ENCODE assay signal across 16 cellular contexts in genomic region chr15:90691982-90692773, GRCh38. TPM values are rescaled to one million over a fixed set of nuclear protein-coding genes. Genes with fewer than 3 reads are reported as not detected.
A peak's percentile ranks its signal among the peaks of the same experiment; 100 is the strongest.
DNase-seq lines count a peak whose midpoint lies in the region; ATAC-seq and TF ChIP-seq lines count a peak whose summit lies in the region.
"Had no signal": no experiment of that assay in that cellular context is flagged by ENCODE, and none has a peak within 500 bp of the region (broad histone marks: within the 10 kb centered on the region; RNA-seq: fewer than 3 reads in every experiment).

No MANE protein-coding gene starts in this region.

- peaks cover 4% of the 10 kb centered on the region for H3K9me3 ChIP-seq in psoas muscle
- H3K9me3 ChIP-seq: Peyer's patch had no signal

- intact Hi-C loops in psoas muscle (cut with DNase I) = loop anchor here in 1 of 2 donors (2.0 kb wide), 1 partner anchor 43 kb away; no protein-coding TSS in a partner anchor

- H3K36me3 ChIP-seq in psoas muscle (ENCODE audit: insufficient read depth in 1 of 2, low read depth in 1 of 2) = no peaks in the 10 kb centered on the region
- H3K36me3 ChIP-seq: left lung, Peyer's patch had no signal

- no peak overlapping the region for H3K4me3 ChIP-seq in psoas muscle
- H3K4me3 ChIP-seq: hepatocyte, left lung, Peyer's patch had no signal

- H3K27me3 ChIP-seq in psoas muscle (ENCODE audit: insufficient read depth in 3 of 3, low read length in 2 of 3) = no peaks in the 10 kb centered on the region
- H3K27me3 ChIP-seq: hepatocyte, left lung, Peyer's patch had no signal

- H3K4me1 ChIP-seq in psoas muscle = no peaks in the 10 kb centered on the region
- H3K4me1 ChIP-seq: left lung, Peyer's patch had no signal

- DNase-seq in psoas muscle (no peak), hippocampal formation (lab: John Stamatoyannopoulos, UW) (no peak), DMS153 (lab: John Stamatoyannopoulos, UW) (no peak), iPS-NIHi7 (ENCODE audit: extremely low spot score) (no peak)
- DNase-seq: activated CD4-positive, CD25-positive, alpha-beta regulatory T cell treated with anti-CD3 and anti-CD28 coated beads, Interleukin-2, amount 50 U/mL, for 72 hours; aorta; left lung; NCI-H1694; NCI-H524 treated with DMSO at 0.1 percent for 48 hours; Peyer's patch; T-cell had no signal

- no peak for TF ChIP-seq CTCF in psoas muscle (IDR thresholded peaks at IDR 0.05)

- no peak overlapping the region for H3K27ac ChIP-seq in psoas muscle
- H3K27ac ChIP-seq: hepatocyte, left lung, Peyer's patch had no signal

- ATAC-seq in GM18498 (IDR thresholded peaks at IDR 0.05; ENCODE audit: unreplicated experiment) = peak; percentile 57
- peak; percentile 52 for ATAC-seq in GM19438 (IDR thresholded peaks at IDR 0.05; ENCODE audit: low read depth, unreplicated experiment)
- peak; percentile 77 for ATAC-seq in HG02885 (IDR thresholded peaks at IDR 0.05; ENCODE audit: poor library complexity, unreplicated experiment)
- peak; percentile 44 for ATAC-seq in HG03565 (IDR thresholded peaks at IDR 0.05; ENCODE audit: unreplicated experiment)
- ATAC-seq in psoas muscle = no peak
- ATAC-seq: left lung, T-cell had no signal

- 77 to 84% (median 79%) methylated on average over 4 of the region's 4 CpGs for WGBS in psoas muscle, 3 donors

RNA-seq across cellular contexts. Expression of gene BLM, which starts 25.0 kb away (rescaled TPM):
- 1 to 10 TPM in 2 of 4 donors, under 1 TPM in 2; 0.27 to 2.4 (median 1.4) TPM for total RNA-seq in psoas muscle
- polyA plus RNA-seq in psoas muscle = 10 to 100 TPM in 1 of 3 donors, 1 to 10 TPM in 1, under 1 TPM in 1; 0.74 to 15.6 (median 1.7) TPM

Comparison
In these comparisons a context has a peak if more than half of its experiments do, and no peak if none do; other contexts are left out.
1. ATAC-seq: peak in GM18498 (single experiment), GM19438 (single experiment), HG02885 (single experiment) and HG03565 (single experiment); none in psoas muscle (0 of 4).